In the genomic region with DNA sequence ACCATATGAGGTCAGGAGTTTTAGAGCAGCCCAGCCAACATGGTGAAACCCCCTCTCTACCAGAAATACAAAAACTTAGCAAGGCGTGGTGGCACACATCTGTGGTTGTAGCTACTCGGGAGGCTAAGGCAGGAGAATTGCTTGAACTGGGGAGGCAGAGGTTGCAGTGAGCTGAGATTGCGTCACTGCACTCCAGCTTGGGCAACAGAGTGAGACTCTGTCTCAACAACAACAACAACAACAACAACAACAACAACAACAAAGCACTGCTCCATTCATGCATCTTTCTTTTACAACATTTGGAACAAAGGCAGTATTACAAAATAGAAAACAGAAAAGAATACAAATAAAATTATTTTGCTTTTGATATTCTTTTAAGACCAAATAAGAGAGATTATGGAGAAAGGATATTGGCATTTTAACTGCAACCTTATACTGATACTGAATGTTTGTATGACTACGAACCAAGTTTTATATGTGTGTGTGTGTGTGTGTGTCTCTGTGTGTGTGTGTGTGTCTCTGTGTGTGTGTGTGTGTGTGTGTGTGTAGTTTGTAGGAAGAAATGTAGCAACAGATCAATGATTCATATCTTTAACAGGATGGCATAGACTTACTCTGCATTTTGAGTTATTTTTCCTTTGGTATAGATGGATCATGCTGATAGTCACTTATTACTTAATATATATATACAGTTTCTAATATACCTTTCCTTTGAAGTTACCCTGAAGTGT, we compare ENCODE assay signal across 1 cellular context.
TF ChIP-seq lines count a peak whose summit lies in the region.

No MANE protein-coding gene starts in this region.

TF ChIP-seq in H1, 55 proteins besides CTCF, POLR2A, EP300 and RAD21:
- peak; percentile 64 for TF ChIP-seq CEBPB (IDR thresholded peaks at IDR 0.05; ENCODE audit: low read depth, low read length)
- TF ChIP-seq, protein P1, sequence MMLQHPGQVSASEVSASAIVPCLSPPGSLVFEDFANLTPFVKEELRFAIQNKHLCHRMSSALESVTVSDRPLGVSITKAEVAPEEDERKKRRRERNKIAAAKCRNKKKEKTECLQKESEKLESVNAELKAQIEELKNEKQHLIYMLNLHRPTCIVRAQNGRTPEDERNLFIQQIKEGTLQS (IDR thresholded peaks at IDR 0.05; ENCODE audit: insufficient read depth, low read depth, low read length), result no peak
TF ChIP-seq in H1: peak in this region for 1.
